Comparison of ENCODE assay signal across 23 cellular contexts in genomic region chr7:94332571-94332970, GRCh38.
"Had no signal": no experiment of that assay in that cellular context is flagged by ENCODE, and none has a peak within 500 bp of the region (broad histone marks: within the 10 kb centered on the region; RNA-seq: fewer than 3 reads in every experiment).

No MANE protein-coding gene starts in this region.

- H3K4me1 Mint-ChIP-seq: stimulated activated memory B cell treated with anti-CD40 and anti-IgM and Interleukin-4, amounts not matched to agents 10 μg/mL and 1 μg/mL and 100 μg/mL, for 72 hours had no signal

- H3K4me2 ChIP-seq: neural progenitor cell had no signal

- DNase-seq: effector CD4-positive, alpha-beta T cell; endodermal cell; gastrocnemius medialis; heart right ventricle; hypothalamus; nucleus accumbens; pancreas; right cardiac atrium; spleen; stimulated activated CD4-positive, alpha-beta T cell treated with anti-CD3 and anti-CD28 coated beads, Interleukin-15, amount 100 ng/mL, for 24 hours; stimulated activated CD4-positive, alpha-beta T cell treated with anti-CD3 and anti-CD28 coated beads, Interleukin-1b, Interleukin-23, amount 100 ng/mL, for 48 hours; stimulated activated CD4-positive, alpha-beta T cell treated with anti-CD3 and anti-CD28 coated beads, Interleukin-4, amount 100 ng/mL, for 24 hours; tibial artery had no signal

- H3K9me3 Mint-ChIP-seq: endodermal cell; neural progenitor cell; stimulated activated memory B cell treated with anti-CD40 and anti-IgM and Interleukin-4, amounts not matched to agents 10 μg/mL and 1 μg/mL and 100 μg/mL, for 72 hours; stimulated activated naive CD8-positive, alpha-beta T cell treated with anti-CD3 and anti-CD28 coated beads, Interleukin-15, Interleukin-2, amounts not matched to agents 100 ng/mL and 50 ng/mL, for 24 hours had no signal

- H3K27me3 Mint-ChIP-seq: stimulated activated memory B cell treated with anti-CD40 and anti-IgM and Interleukin-4, amounts not matched to agents 10 μg/mL and 1 μg/mL and 100 μg/mL, for 72 hours; stimulated activated naive CD8-positive, alpha-beta T cell treated with anti-CD3 and anti-CD28 coated beads, Interleukin-15, Interleukin-2, amounts not matched to agents 100 ng/mL and 50 ng/mL, for 24 hours had no signal

- ATAC-seq: esophagus mucosa; gastrocnemius medialis; heart right ventricle; left lobe of liver; natural killer cell treated with Interleukin-12 subunit alpha and Interleukin-12 subunit beta and Interleukin-15 and Interleukin-18, amount 100 ng/mL, for 72 hours; pancreas; right cardiac atrium; stimulated activated memory B cell treated with anti-CD40 and anti-IgM and Interleukin-4, amounts not matched to agents 10 μg/mL and 1 μg/mL and 100 μg/mL, for 72 hours had no signal

- H3K9me3 ChIP-seq: gastrocnemius medialis, heart right ventricle, pancreas, tibial artery had no signal

- H3K4me3 Mint-ChIP-seq: endodermal cell; natural killer cell treated with Interleukin-12 subunit alpha and Interleukin-12 subunit beta and Interleukin-15 and Interleukin-18, amount 100 ng/mL, for 72 hours; neural progenitor cell; stimulated activated memory B cell treated with anti-CD40 and anti-IgM and Interleukin-4, amounts not matched to agents 10 μg/mL and 1 μg/mL and 100 μg/mL, for 72 hours; stimulated activated naive CD8-positive, alpha-beta T cell treated with anti-CD3 and anti-CD28 coated beads, Interleukin-15, Interleukin-2, amounts not matched to agents 100 ng/mL and 50 ng/mL, for 24 hours had no signal

- H3K36me3 ChIP-seq: gastrocnemius medialis, heart right ventricle, neural progenitor cell, pancreas, spleen, tibial artery had no signal

- H3K27ac ChIP-seq: coronary artery, gastrocnemius medialis, heart right ventricle, neural progenitor cell, pancreas, spleen, tibial artery had no signal

- FAIRE-seq: endothelial cell of umbilical vein, islet of Langerhans, pancreas had no signal

- H3K4me3 ChIP-seq: coronary artery, gastrocnemius medialis, heart right ventricle, neural progenitor cell, pancreas, spleen, tibial artery had no signal

- H3K4me1 ChIP-seq: gastrocnemius medialis, heart right ventricle, neural progenitor cell, pancreas, spleen, tibial artery had no signal

- H3K9ac ChIP-seq: neural progenitor cell had no signal

- H3K27me3 ChIP-seq: gastrocnemius medialis, heart right ventricle, neural progenitor cell, pancreas, spleen, tibial artery had no signal

- H3K36me3 Mint-ChIP-seq: natural killer cell treated with Interleukin-12 subunit alpha and Interleukin-12 subunit beta and Interleukin-15 and Interleukin-18, amount 100 ng/mL, for 72 hours; neural progenitor cell; stimulated activated memory B cell treated with anti-CD40 and anti-IgM and Interleukin-4, amounts not matched to agents 10 μg/mL and 1 μg/mL and 100 μg/mL, for 72 hours had no signal

- H2AFZ ChIP-seq: neural progenitor cell had no signal

- H3K27ac Mint-ChIP-seq: endodermal cell; natural killer cell treated with Interleukin-12 subunit alpha and Interleukin-12 subunit beta and Interleukin-15 and Interleukin-18, amount 100 ng/mL, for 72 hours; neural progenitor cell; progenitor cell of endocrine pancreas; stimulated activated memory B cell treated with anti-CD40 and anti-IgM and Interleukin-4, amounts not matched to agents 10 μg/mL and 1 μg/mL and 100 μg/mL, for 72 hours; stimulated activated naive CD8-positive, alpha-beta T cell treated with anti-CD3 and anti-CD28 coated beads, Interleukin-15, Interleukin-2, amounts not matched to agents 100 ng/mL and 50 ng/mL, for 24 hours had no signal
